26 cellular contexts compared by ENCODE assay signal in the genomic region with DNA sequence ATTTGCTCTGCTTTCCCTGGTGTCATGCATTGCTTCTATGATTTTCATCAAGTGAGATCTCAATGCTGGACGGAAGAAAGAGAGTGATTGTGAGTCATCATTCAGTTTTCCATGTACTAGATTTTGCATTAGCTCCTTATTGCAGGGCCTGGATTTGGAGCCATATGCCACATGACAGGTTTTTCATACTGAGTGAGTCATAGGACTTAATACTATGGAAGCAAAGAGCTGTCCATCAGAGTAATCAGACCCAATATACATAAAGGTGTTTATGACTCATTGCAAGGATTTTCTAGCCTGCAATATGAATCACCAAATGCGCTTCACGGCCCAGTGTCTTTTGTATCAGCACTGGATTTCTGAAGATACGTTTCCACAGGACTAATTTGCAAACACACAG. TPM values are rescaled to one million over a fixed set of nuclear protein-coding genes. Genes with fewer than 3 reads are reported as not detected.
DNase-seq lines count a peak whose midpoint lies in the region; ATAC-seq and TF ChIP-seq lines count a peak whose summit lies in the region.
"Had no signal": no experiment of that assay in that cellular context is flagged by ENCODE, and none has a peak within 500 bp of the region (broad histone marks: within the 10 kb centered on the region; RNA-seq: fewer than 3 reads in every experiment).

No MANE protein-coding gene starts in this region.

- BruUV-seq in Panc1 (replicated peaks; lab: Mats Ljungman, UMichigan) = no TSS peak

- WGBS in smooth muscle cell (ENCODE audit: low lambda C conversion rate) = 43% methylated on average over 4 of the region's 4 CpGs

- H4K20me1 ChIP-seq in smooth muscle cell (ENCODE audit: low read depth) = no peaks in the 10 kb centered on the region

- no peak overlapping the region for H2AFZ ChIP-seq in smooth muscle cell (ENCODE audit: low read depth)
- H2AFZ ChIP-seq: GM23338 had no signal

- H3K4me2 ChIP-seq in smooth muscle cell = no peak overlapping the region
- H3K4me2 ChIP-seq: GM23338 had no signal

- H3F3A ChIP-seq in smooth muscle cell (ENCODE audit: low read depth) = no peaks in the 10 kb centered on the region

- H3K27me3 ChIP-seq in Panc1 (ENCODE audit: control insufficient read depth, insufficient read depth, low read length) = no peaks in the 10 kb centered on the region
- no peaks in the 10 kb centered on the region for H3K27me3 ChIP-seq in smooth muscle cell (ENCODE audit: low read depth)
- H3K27me3 ChIP-seq: upper lobe of right lung had no signal

- DNase-seq in SIG-M5 treated with dmso at 0.1 percent for 504 hours (lab: John Stamatoyannopoulos, UW; ENCODE audit: unreplicated experiment) = peak; percentile 45
- DNase-seq in SIG-M5 (lab: John Stamatoyannopoulos, UW) = no peak
- DNase-seq in Panc1 (ENCODE audit: low read depth, low spot score) = peak; percentile 45
- no peak for DNase-seq in smooth muscle cell (lab: John Stamatoyannopoulos, UW; ENCODE audit: unreplicated experiment)
- DNase-seq in DMS114 treated with DMSO at 0.1 percent for 48 hours (lab: John Stamatoyannopoulos, UW; ENCODE audit: unreplicated experiment) = no peak
- DNase-seq: activated CD4-positive, alpha-beta memory T cell treated with anti-CD3 and anti-CD28 coated beads, Interleukin-2, amount 10 ng/mL, durations not matched to agents 7 days and 5 days; activated naive CD8-positive, alpha-beta T cell treated with anti-CD3 and anti-CD28 coated beads, Interleukin-2, amount 50 U/mL, for 24 hours; activated T-cell treated with anti-CD3 and anti-CD28 coated beads, Interleukin-2, amount 50 U/mL, for 72 hours; CD8-positive, alpha-beta T cell; GF-D8; immature natural killer cell; NCI-H2081; NCI-H526 treated with DMSO at 0.1 percent for 48 hours; stimulated activated CD4-positive, alpha-beta T cell treated with anti-CD3 and anti-CD28 coated beads, Interleukin-12 subunit alpha, Interleukin-12 subunit beta, amount 100 ng/mL, for 4 hours; stimulated activated naive CD4-positive, alpha-beta T cell; T-cell; upper lobe of right lung; WERI-Rb-1 had no signal

- H3K9me3 ChIP-seq in Panc1 (ENCODE audit: control insufficient read depth, insufficient read depth, low read depth, low read length) (no peaks in the 10 kb centered on the region), smooth muscle cell (replicated peaks; ENCODE audit: low read depth) (no peaks in the 10 kb centered on the region)
- H3K9me3 ChIP-seq: upper lobe of right lung had no signal

- POLR2A ChIA-PET in Panc1 (lab: Charles Lee) = no interaction called here

- no peaks in the 10 kb centered on the region for H3K79me2 ChIP-seq in smooth muscle cell (ENCODE audit: low read depth)

- H3K27ac ChIP-seq in Panc1 (ENCODE audit: low read length) (no peak overlapping the region), smooth muscle cell (ENCODE audit: low read depth) (no peak overlapping the region)
- H3K27ac ChIP-seq: upper lobe of right lung, WERI-Rb-1 had no signal

- ATAC-seq in Panc1 = no peak
- peak; percentile 99 for ATAC-seq in esophagus mucosa
- ATAC-seq in GM18520 (IDR thresholded peaks at IDR 0.05; ENCODE audit: unreplicated experiment) = no peak
- ATAC-seq in GM19035 (IDR thresholded peaks at IDR 0.05; ENCODE audit: unreplicated experiment) = no peak
- ATAC-seq: activated naive CD8-positive, alpha-beta T cell treated with anti-CD3 and anti-CD28 coated beads, Interleukin-2, amount 50 U/mL, for 24 hours; activated T-cell treated with anti-CD3 and anti-CD28 coated beads, Interleukin-2, amount 50 U/mL, for 72 hours; CD8-positive, alpha-beta T cell; GM23338; natural killer cell treated with Interleukin-12 subunit alpha and Interleukin-12 subunit beta and Interleukin-15 and Interleukin-18, amount 100 ng/mL, for 72 hours; T-cell; upper lobe of right lung had no signal

- CTCF ChIA-PET in Panc1 (lab: Charles Lee) = no interaction called here

- H3K36me3 ChIP-seq in Panc1 (ENCODE audit: control insufficient read depth, insufficient read depth, low read length) = no peaks in the 10 kb centered on the region
- no peaks in the 10 kb centered on the region for H3K36me3 ChIP-seq in smooth muscle cell (ENCODE audit: low read depth)
- H3K36me3 ChIP-seq: upper lobe of right lung, WERI-Rb-1 had no signal

- H3K9ac ChIP-seq in smooth muscle cell (ENCODE audit: low read depth) = no peak overlapping the region

- TF ChIP-seq CTCF in Panc1 (IDR thresholded peaks at IDR 0.05) (no peak), smooth muscle cell (IDR thresholded peaks at IDR 0.05; ENCODE audit: borderline replicate concordance, insufficient read depth, poor library complexity, severe bottlenecking) (no peak)

- no peaks in the 10 kb centered on the region for H3K4me1 ChIP-seq in Panc1 (ENCODE audit: control insufficient read depth, insufficient read depth, low read length)
- no peaks in the 10 kb centered on the region for H3K4me1 ChIP-seq in smooth muscle cell (ENCODE audit: low read depth)
- H3K4me1 ChIP-seq: upper lobe of right lung had no signal

- intact Hi-C loops in Panc1 (cut with micrococcal nuclease; ENCODE audit: unreplicated experiment) = no loop called here

- H3K4me3 ChIP-seq in Panc1 (ENCODE audit: low read depth in 2 of 2, low read length in 2 of 2) = no peak overlapping the region
- no peak overlapping the region for H3K4me3 ChIP-seq in smooth muscle cell
- H3K4me3 ChIP-seq: GM23338, upper lobe of right lung had no signal

- in situ Hi-C loops in Panc1 (cut with HindIII; ENCODE audit: low pct_unique_long_range_greater_than_20kb, low sequenced_read_pairs) = no loop called here

RNA-seq across cellular contexts. Expression of gene TFDP3, which starts 11.2 kb away (rescaled TPM):
- total RNA-seq in Panc1 (2021; ENCODE audit: unreplicated experiment) (not detected), esophagus mucosa (not detected), smooth muscle cell (not detected in 2 replicates)
- not detected for polyA plus RNA-seq in Panc1 (2012; ENCODE audit: insufficient read length)
- not detected in 2 replicates for polyA plus RNA-seq in smooth muscle cell
- total RNA-seq: activated CD4-positive, alpha-beta memory T cell treated with anti-CD3 and anti-CD28 coated beads, Interleukin-2, amount 10 ng/mL, durations not matched to agents 7 days and 5 days; activated T-cell treated with anti-CD3 and anti-CD28 coated beads, Interleukin-2, amount 50 U/mL, for 72 hours; CD8-positive, alpha-beta T cell; endothelial cell of umbilical vein; GM23338; natural killer cell treated with Interleukin-12 subunit alpha and Interleukin-12 subunit beta and Interleukin-15 and Interleukin-18, amount 100 ng/mL, for 72 hours; posterior vena cava; RPMI7951; T-cell; upper lobe of right lung had no signal
- polyA plus RNA-seq: endothelial cell of umbilical vein, GM23338, immature natural killer cell had no signal

Comparison
In these comparisons a context has a peak if more than half of its experiments do, and no peak if none do; other contexts are left out.
1. DNase-seq: peak in SIG-M5 treated with dmso at 0.1 percent for 504 hours (single experiment) and Panc1 (single experiment); none in SIG-M5 (single experiment), smooth muscle cell (single experiment) and DMS114 treated with DMSO at 0.1 percent for 48 hours (single experiment).